ENCODE assay signal across 12 cellular contexts in the genomic region with DNA sequence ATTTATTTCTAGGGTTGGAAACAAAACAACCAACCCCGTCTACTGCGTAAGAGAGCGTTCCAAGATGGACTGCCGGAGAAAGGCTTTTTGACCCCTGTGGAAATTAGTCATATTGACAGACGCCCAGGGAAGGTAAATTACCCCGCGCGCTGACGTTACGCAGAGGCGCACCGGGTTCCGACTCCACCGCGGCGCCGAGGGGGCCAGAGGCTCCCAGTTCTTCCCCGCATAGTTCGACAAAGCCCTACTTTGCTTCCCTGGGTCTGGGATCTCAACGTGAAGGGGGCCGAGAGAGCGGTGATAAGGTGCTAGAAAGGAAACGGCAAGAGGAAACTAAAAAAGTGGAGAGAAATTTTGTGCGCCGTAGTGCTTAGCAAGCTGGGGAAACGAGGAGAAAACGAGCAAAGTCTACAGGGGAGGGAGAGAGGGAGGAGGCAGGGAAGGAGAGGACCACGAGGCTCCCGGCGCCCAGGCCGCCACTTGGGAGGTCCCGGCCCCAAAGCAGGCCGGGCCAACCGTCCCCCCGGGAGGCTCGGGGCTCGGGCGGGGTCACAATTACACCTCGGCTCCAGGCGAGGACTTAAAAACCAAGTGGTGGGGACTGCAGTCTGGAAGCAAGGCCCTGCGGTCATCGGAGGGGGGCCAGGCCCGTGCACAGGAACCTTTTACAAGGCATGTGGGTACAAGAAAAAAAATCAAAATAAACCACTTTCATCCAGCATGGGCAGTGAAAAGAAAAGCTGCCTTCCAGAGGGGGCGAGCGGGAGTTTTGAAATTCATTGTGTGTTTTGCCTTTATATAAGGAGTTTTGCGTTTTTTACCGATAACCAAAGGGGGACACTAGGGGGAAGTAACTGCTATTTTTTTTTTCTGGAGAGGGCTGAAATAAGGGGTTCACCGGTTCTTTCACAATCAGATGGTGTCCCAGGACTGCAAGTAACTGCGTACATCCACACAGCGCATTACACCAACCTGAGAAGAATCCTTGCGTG. TPM values are rescaled to one million over a fixed set of nuclear protein-coding genes. Genes with fewer than 3 reads are reported as not detected.
DNase-seq lines count a peak whose midpoint lies in the region; TF ChIP-seq lines count a peak whose summit lies in the region.
"Had no signal": no experiment of that assay in that cellular context is flagged by ENCODE, and none has a peak within 500 bp of the region (broad histone marks: within the 10 kb centered on the region; RNA-seq: fewer than 3 reads in every experiment).

No MANE protein-coding gene starts in this region.

- H3K9ac ChIP-seq in iPS-20b (ENCODE audit: low read depth, low read length): no peak overlapping the region

- 32% methylated on average over 51 of the region's 51 CpGs for WGBS in suprapubic skin

- H3K27ac Mint-ChIP-seq in HFFc6: no peak overlapping the region

- no peaks in the 10 kb centered on the region for H3K9me3 Mint-ChIP-seq in HFFc6

- H3K4me1 ChIP-seq in iPS-20b (ENCODE audit: insufficient read depth, low read length) (peaks cover 12% of the 10 kb centered on the region; the same call in 1 of the 2 replicates), suprapubic skin (peaks cover 39% of the 10 kb centered on the region)

- H3K27me3 Mint-ChIP-seq in HFFc6 (ENCODE audit: insufficient read depth): peaks cover 31% of the 10 kb centered on the region

- H3K4me3 ChIP-seq in iPS-20b (ENCODE audit: low read length): peak overlapping the region; percentile 47; the same call in 1 of the 2 replicates
- peak overlapping the region; percentile 13 for H3K4me3 ChIP-seq in retinal pigment epithelial cell (ENCODE audit: low read length)
- no peak overlapping the region for H3K4me3 ChIP-seq in suprapubic skin

- no peak for TF ChIP-seq EP300 in suprapubic skin (IDR thresholded peaks at IDR 0.05)

- TF ChIP-seq CTCF in HFFc6 (IDR thresholded peaks at IDR 0.05): no peak
- no peak for TF ChIP-seq CTCF in retinal pigment epithelial cell (conservative IDR thresholded peaks at IDR 0.05; ENCODE audit: low read depth, low read length)
- no peak for TF ChIP-seq CTCF in suprapubic skin (IDR thresholded peaks at IDR 0.05)

- H3K9me3 ChIP-seq in iPS-20b (ENCODE audit: insufficient read depth, low read depth, low read length): peaks cover 6% of the 10 kb centered on the region; the same call in 1 of the 2 replicates
- no peaks in the 10 kb centered on the region for H3K9me3 ChIP-seq in suprapubic skin

- H3K36me3 ChIP-seq in iPS-20b (ENCODE audit: insufficient read depth, low read depth, low read length) (no peaks in the 10 kb centered on the region), suprapubic skin (no peaks in the 10 kb centered on the region)

- no peak for TF ChIP-seq POLR2A in suprapubic skin (IDR thresholded peaks at IDR 0.05)

- H3K4me3 Mint-ChIP-seq in HFFc6: peak overlapping the region; percentile 78; the same call in 1 of the 2 replicates

- H3K4me1 Mint-ChIP-seq in HFFc6 (ENCODE audit: low read depth): peaks cover 12% of the 10 kb centered on the region

- H3K27ac ChIP-seq in iPS-20b (ENCODE audit: low read length) (no peak overlapping the region), suprapubic skin (no peak overlapping the region)

- no peaks in the 10 kb centered on the region for H3K36me3 Mint-ChIP-seq in HFFc6 (ENCODE audit: low read depth)

- H3K27me3 ChIP-seq in iPS-20b (ENCODE audit: insufficient read depth, low read length): peaks cover 100% of the 10 kb centered on the region
- peaks cover 99% of the 10 kb centered on the region for H3K27me3 ChIP-seq in suprapubic skin

- DNase-seq in HFFc6: no peak
- peak; percentile 42 for DNase-seq in astrocyte of the hippocampus (ENCODE audit: low read depth, low spot score)
- DNase-seq in retinal pigment epithelial cell (ENCODE audit: low read depth): no peak
- DNase-seq in DMS114 treated with DMSO at 0.1 percent for 48 hours (lab: John Stamatoyannopoulos, UW; ENCODE audit: unreplicated experiment): no peak
- DNase-seq in NCI-H2081 treated with DMSO at 0.1 percent for 48 hours (lab: John Stamatoyannopoulos, UW): no peak
- DNase-seq in suprapubic skin (ENCODE audit: low spot score in 2 of 2): no peak
- DNase-seq in DMS53 treated with DMSO at 0.1 percent for 48 hours (lab: John Stamatoyannopoulos, UW; ENCODE audit: unreplicated experiment): no peak
- DNase-seq: activated effector memory CD4-positive, alpha-beta T cell treated with anti-CD3 and anti-CD28 coated beads, Interleukin-2, amount 50 U/mL, for 16 hours; effector CD8-positive, alpha-beta T cell; NCI-H187 had no signal

RNA-seq across cellular contexts. Expression of a gene that starts 13.1 kb away (rescaled TPM):
- total RNA-seq in HFFc6 (2021; fragmentation: NEBNext Ultra II Directional; extraction: Animal tissue kit (Norgen Biotek cat#: 25700)): 1 to 10 TPM in 2 of 6 experiments, under 1 TPM in 4; 0.35 to 3.7 (median 0.51) TPM
- total RNA-seq in suprapubic skin: 1 to 10 TPM in 3 of 4 donors, under 1 TPM in 1; 0.96 to 5.0 (median 3.3) TPM
- total RNA-seq: OCI-LY7 had no signal
